Comparison of ENCODE assay signal across 1 cellular context in the genomic region with DNA sequence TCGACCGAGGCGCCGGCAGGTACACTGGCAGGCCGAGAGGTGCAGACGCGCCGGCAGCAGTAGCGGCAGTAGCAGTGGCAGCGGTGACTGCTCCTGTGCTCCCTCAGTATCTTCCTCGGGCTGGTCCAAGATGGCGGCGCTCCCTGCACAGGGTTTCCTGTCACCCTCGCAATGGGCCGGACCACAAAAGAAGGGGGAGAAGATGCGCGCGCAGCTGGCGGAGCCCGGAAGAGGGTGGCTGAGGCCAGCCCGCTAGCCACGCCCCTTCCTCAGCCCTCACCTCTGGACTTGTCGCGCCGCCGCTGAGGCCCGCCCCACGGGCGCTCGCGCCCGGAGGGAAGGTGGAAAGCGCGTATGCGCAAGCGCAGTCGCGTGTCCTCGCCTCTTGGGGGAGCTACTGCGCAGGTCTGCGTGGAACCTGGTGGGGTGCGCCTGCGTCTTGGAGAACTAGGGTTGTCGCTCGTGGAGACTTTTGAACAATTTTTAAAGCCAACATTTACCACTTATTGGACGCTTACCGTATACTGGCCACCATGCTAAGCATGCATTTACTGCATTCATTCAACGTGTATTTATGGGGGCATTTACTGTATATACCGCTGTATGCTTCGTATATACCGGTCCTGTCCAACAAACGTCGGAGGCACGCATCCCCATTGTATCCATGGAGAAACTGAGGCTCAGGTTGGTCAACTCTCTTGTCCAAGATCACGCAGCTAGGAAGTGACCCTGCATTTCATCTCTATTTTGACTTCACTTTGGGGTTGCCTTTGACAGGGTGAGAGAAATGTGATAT.
TF ChIP-seq lines count a peak whose summit lies in the region.

TSS of gene RAB14 (minus strand) at position 132 of the 796 bp plus-strand sequence. CDS start 8,457 bp downstream, outside the sequence.

TF ChIP-seq in HepG2, 621 proteins besides CTCF, POLR2A, EP300 and RAD21 (continued from another document and continues in another):
- TF ChIP-seq, protein P1, sequence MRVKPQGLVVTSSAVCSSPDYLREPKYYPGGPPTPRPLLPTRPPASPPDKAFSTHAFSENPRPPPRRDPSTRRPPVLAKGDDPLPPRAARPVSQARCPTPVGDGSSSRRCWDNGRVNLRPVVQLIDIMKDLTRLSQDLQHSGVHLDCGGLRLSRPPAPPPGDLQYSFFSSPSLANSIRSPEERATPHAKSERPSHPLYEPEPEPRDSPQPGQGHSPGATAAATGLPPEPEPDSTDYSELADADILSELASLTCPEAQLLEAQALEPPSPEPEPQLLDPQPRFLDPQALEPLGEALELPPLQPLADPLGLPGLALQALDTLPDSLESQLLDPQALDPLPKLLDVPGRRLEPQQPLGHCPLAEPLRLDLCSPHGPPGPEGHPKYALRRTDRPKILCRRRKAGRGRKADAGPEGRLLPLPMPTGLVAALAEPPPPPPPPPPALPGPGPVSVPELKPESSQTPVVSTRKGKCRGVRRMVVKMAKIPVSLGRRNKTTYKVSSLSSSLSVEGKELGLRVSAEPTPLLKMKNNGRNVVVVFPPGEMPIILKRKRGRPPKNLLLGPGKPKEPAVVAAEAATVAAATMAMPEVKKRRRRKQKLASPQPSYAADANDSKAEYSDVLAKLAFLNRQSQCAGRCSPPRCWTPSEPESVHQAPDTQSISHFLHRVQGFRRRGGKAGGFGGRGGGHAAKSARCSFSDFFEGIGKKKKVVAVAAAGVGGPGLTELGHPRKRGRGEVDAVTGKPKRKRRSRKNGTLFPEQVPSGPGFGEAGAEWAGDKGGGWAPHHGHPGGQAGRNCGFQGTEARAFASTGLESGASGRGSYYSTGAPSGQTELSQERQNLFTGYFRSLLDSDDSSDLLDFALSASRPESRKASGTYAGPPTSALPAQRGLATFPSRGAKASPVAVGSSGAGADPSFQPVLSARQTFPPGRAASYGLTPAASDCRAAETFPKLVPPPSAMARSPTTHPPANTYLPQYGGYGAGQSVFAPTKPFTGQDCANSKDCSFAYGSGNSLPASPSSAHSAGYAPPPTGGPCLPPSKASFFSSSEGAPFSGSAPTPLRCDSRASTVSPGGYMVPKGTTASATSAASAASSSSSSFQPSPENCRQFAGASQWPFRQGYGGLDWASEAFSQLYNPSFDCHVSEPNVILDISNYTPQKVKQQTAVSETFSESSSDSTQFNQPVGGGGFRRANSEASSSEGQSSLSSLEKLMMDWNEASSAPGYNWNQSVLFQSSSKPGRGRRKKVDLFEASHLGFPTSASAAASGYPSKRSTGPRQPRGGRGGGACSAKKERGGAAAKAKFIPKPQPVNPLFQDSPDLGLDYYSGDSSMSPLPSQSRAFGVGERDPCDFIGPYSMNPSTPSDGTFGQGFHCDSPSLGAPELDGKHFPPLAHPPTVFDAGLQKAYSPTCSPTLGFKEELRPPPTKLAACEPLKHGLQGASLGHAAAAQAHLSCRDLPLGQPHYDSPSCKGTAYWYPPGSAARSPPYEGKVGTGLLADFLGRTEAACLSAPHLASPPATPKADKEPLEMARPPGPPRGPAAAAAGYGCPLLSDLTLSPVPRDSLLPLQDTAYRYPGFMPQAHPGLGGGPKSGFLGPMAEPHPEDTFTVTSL (CRISPR knock-in tag; IDR thresholded peaks at IDR 0.05; ENCODE audit: borderline replicate concordance) = peak; percentile 47; the same call in 1 of the 2 replicates
- no peak; the same call in 1 of the 2 replicates for TF ChIP-seq HIC2 (CRISPR knock-in tag; IDR thresholded peaks at IDR 0.05; ENCODE audit: low read depth)
- TF ChIP-seq YY1 (IDR thresholded peaks at IDR 0.05; ENCODE audit: insufficient read depth, insufficient replicate concordance, low read depth, low read length) = peak; percentile 97
- no peak for TF ChIP-seq RBAK (CRISPR knock-in tag; IDR thresholded peaks at IDR 0.05)
- TF ChIP-seq TCF7L2 (IDR thresholded peaks at IDR 0.05; ENCODE audit: low read depth, low read length) = no peak
- TF ChIP-seq ZNF713 (CRISPR knock-in tag; IDR thresholded peaks at IDR 0.05) = no peak
- no peak for TF ChIP-seq ZNF224 (CRISPR knock-in tag; IDR thresholded peaks at IDR 0.05)
- TF ChIP-seq SNAPC2 (CRISPR knock-in tag; IDR thresholded peaks at IDR 0.05) = no peak
- TF ChIP-seq ZNF180 (CRISPR knock-in tag; IDR thresholded peaks at IDR 0.05; ENCODE audit: borderline replicate concordance, low read depth) = no peak
- TF ChIP-seq KLF13 (CRISPR knock-in tag; IDR thresholded peaks at IDR 0.05) = no peak
- no peak for TF ChIP-seq NFIC (IDR thresholded peaks at IDR 0.05; ENCODE audit: low read length)
- 0 out of 2 replicates have a peak, but pooled peaks have one; percentile 29 for TF ChIP-seq RFXAP (CRISPR knock-in tag; IDR thresholded peaks at IDR 0.05; ENCODE audit: borderline replicate concordance)
- TF ChIP-seq KMT2B (CRISPR knock-in tag; IDR thresholded peaks at IDR 0.05) = peak; percentile 78
- no peak; the same call in 1 of the 2 replicates for TF ChIP-seq ZNF503 (CRISPR knock-in tag; IDR thresholded peaks at IDR 0.05)
- peak; percentile 26; the same call in 1 of the 2 replicates for TF ChIP-seq PITX1 (CRISPR knock-in tag; IDR thresholded peaks at IDR 0.05)
- TF ChIP-seq ZNF343 (CRISPR knock-in tag; IDR thresholded peaks at IDR 0.05) = no peak
- TF ChIP-seq ZNF333 (CRISPR knock-in tag; IDR thresholded peaks at IDR 0.05; ENCODE audit: borderline replicate concordance) = no peak
- TF ChIP-seq ZNF777 (CRISPR knock-in tag; IDR thresholded peaks at IDR 0.05) = no peak
- TF ChIP-seq, protein P2, sequence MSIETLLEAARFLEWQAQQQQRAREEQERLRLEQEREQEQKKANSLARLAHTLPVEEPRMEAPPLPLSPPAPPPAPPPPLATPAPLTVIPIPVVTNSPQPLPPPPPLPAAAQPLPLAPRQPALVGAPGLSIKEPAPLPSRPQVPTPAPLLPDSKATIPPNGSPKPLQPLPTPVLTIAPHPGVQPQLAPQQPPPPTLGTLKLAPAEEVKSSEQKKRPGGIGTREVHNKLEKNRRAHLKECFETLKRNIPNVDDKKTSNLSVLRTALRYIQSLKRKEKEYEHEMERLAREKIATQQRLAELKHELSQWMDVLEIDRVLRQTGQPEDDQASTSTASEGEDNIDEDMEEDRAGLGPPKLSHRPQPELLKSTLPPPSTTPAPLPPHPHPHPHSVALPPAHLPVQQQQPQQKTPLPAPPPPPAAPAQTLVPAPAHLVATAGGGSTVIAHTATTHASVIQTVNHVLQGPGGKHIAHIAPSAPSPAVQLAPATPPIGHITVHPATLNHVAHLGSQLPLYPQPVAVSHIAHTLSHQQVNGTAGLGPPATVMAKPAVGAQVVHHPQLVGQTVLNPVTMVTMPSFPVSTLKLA (IDR thresholded peaks at IDR 0.05) = peak; percentile 31; the same call in 1 of the 2 replicates
- TF ChIP-seq ZNF549 (CRISPR knock-in tag; IDR thresholded peaks at IDR 0.05) = no peak
- TF ChIP-seq FLYWCH1 (CRISPR knock-in tag; IDR thresholded peaks at IDR 0.05) = no peak
- peak; percentile 10; the same call in 1 of the 2 replicates for TF ChIP-seq TARDBP (CRISPR knock-in tag; IDR thresholded peaks at IDR 0.05)
- peak; percentile 60 for TF ChIP-seq MAX (IDR thresholded peaks at IDR 0.05)
- no peak for TF ChIP-seq ZNF280B (CRISPR knock-in tag; IDR thresholded peaks at IDR 0.05; ENCODE audit: borderline replicate concordance)
- peak; percentile 62; the same call in 1 of the 2 replicates for TF ChIP-seq SP5 (CRISPR knock-in tag; IDR thresholded peaks at IDR 0.05; ENCODE audit: borderline replicate concordance, low read depth)
- no peak for TF ChIP-seq TBL1XR1 (IDR thresholded peaks at IDR 0.05; ENCODE audit: borderline replicate concordance, low read length, partially characterized antibody)
- peak; percentile 56; the same call in 1 of the 2 replicates for TF ChIP-seq GATAD1 (CRISPR knock-in tag; IDR thresholded peaks at IDR 0.05)
- TF ChIP-seq THAP11 (CRISPR knock-in tag; IDR thresholded peaks at IDR 0.05) = peak; percentile 84
- peak; percentile 81 for TF ChIP-seq DRAP1 (CRISPR knock-in tag; IDR thresholded peaks at IDR 0.05)
- peak; percentile 39; the same call in 1 of the 2 replicates for TF ChIP-seq ZNF772 (CRISPR knock-in tag; IDR thresholded peaks at IDR 0.05)
- TF ChIP-seq PRDM15 (CRISPR knock-in tag; IDR thresholded peaks at IDR 0.05) = no peak
- no peak for TF ChIP-seq ZBTB8A (CRISPR knock-in tag; IDR thresholded peaks at IDR 0.05; ENCODE audit: borderline replicate concordance, low read depth)
- TF ChIP-seq TBX2 (CRISPR knock-in tag; IDR thresholded peaks at IDR 0.05; ENCODE audit: borderline replicate concordance) = peak; percentile 59; the same call in 1 of the 2 replicates
- TF ChIP-seq DMAP1 (CRISPR knock-in tag; IDR thresholded peaks at IDR 0.05) = peak; percentile 76
- TF ChIP-seq MIER3 (CRISPR knock-in tag; IDR thresholded peaks at IDR 0.05; ENCODE audit: borderline replicate concordance) = peak; percentile 40; the same call in 1 of the 2 replicates
- TF ChIP-seq SNRNP70 (IDR thresholded peaks at IDR 0.05; ENCODE audit: low read depth, low read length) = no peak
- TF ChIP-seq ZNF776 (CRISPR knock-in tag; IDR thresholded peaks at IDR 0.05) = peak; percentile 26; the same call in 1 of the 2 replicates
- peak; percentile 70; the same call in 1 of the 2 replicates for TF ChIP-seq TFDP1 (CRISPR knock-in tag; IDR thresholded peaks at IDR 0.05; ENCODE audit: borderline replicate concordance)
- TF ChIP-seq SKI (IDR thresholded peaks at IDR 0.05; ENCODE audit: partially characterized antibody) = peak; percentile 39
